ENCODE assay signal across 19 cellular contexts in the genomic region with DNA sequence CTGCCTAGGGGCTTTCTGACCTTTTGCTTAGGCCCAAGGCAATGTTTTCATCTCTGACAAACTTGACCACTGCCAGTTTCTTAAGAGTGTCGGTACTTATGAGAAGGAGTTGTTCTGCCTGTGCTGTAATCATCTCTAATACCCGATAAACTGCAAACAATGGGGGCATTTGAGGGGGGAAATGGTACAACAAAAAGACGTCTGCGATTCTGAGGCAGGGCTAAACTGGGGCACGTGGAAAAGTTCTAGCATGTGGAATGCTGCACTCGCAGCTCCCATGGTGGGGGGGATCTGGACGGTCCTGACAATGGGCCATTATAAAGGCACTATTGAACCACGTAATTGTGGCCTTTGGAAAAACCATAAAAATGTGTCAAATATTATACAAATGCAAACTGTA.
A peak's percentile ranks its signal among the peaks of the same experiment; 100 is the strongest.
DNase-seq lines count a peak whose midpoint lies in the region; ATAC-seq and TF ChIP-seq lines count a peak whose summit lies in the region.
"Had no signal": no experiment of that assay in that cellular context is flagged by ENCODE, and none has a peak within 500 bp of the region (broad histone marks: within the 10 kb centered on the region; RNA-seq: fewer than 3 reads in every experiment).

No MANE protein-coding gene starts in this region.

- H3K4me1 ChIP-seq in tibial nerve: peaks cover 0 to 38% (median 4%) of the 10 kb centered on the region in 4 donors
- peaks cover 4% of the 10 kb centered on the region for H3K4me1 ChIP-seq in prostate gland (replicated peaks)
- H3K4me1 ChIP-seq: BE2C had no signal

- TF ChIP-seq CTCF in tibial nerve (IDR thresholded peaks at IDR 0.05) (no peak), prostate gland (IDR thresholded peaks at IDR 0.05) (no peak)

- H3K27me3 ChIP-seq in tibial nerve (no peaks in the 10 kb centered on the region), prostate gland (replicated peaks; ENCODE audit: insufficient read depth) (no peaks in the 10 kb centered on the region)
- H3K27me3 ChIP-seq: BE2C, MG63 had no signal

- H3K36me3 ChIP-seq in tibial nerve (no peaks in the 10 kb centered on the region), prostate gland (no peaks in the 10 kb centered on the region)
- H3K36me3 ChIP-seq: BE2C, MG63 had no signal

- peak in 1 of 2 donors; percentile 11 for TF ChIP-seq EP300 in tibial nerve (IDR thresholded peaks at IDR 0.05)

- 45 to 54% methylated on average over 8 of the region's 8 CpGs for WGBS in tibial nerve, 2 donors
- 85% methylated on average over 8 of the region's 8 CpGs for WGBS in prostate gland

- in situ Hi-C loops in SK-MEL-5 (cut with HindIII; ENCODE audit: low pct_unique_long_range_greater_than_20kb, low sequenced_read_pairs): no loop called here

- DNase-seq in SK-MEL-5 (ENCODE audit: low read depth, low spot score): peak; percentile 98
- peak; percentile 99 for DNase-seq in foreskin melanocyte
- DNase-seq in nucleus accumbens (lab: John Stamatoyannopoulos, UW): peak in 32 of 56 donors; percentile 10 to 63 (median 35)
- DNase-seq in tibial nerve (ENCODE audit: low spot score in 2 of 2): no peak
- DNase-seq in NCI-H1092 (lab: John Stamatoyannopoulos, UW): no peak
- no peak for DNase-seq in prostate gland (ENCODE audit: low spot score)
- DNase-seq: BE2C; EL; GF-D8; MG63; NCI-H1436; NCI-H1930; NCI-H2227 treated with DMSO at 0.1 percent for 48 hours; NCI-H510A; NK-92 treated with Interleukin-12 subunit alpha and Interleukin-12 subunit beta, amount 100 ng/mL, for 24 hours had no signal

- H3K27ac ChIP-seq in tibial nerve (peak overlapping the region in 3 of 4 donors; percentile 3 to 76 (median 71)), prostate gland (no peak overlapping the region)
- H3K27ac ChIP-seq: A549 had no signal

- no peaks in the 10 kb centered on the region for H3K9me3 ChIP-seq in tibial nerve
- no peaks in the 10 kb centered on the region for H3K9me3 ChIP-seq in prostate gland
- H3K9me3 ChIP-seq: A549, BE2C, MG63 had no signal

- TF ChIP-seq POLR2A in tibial nerve (IDR thresholded peaks at IDR 0.05): no peak
- no peak for TF ChIP-seq POLR2A in prostate gland (IDR thresholded peaks at IDR 0.05)

- no peak overlapping the region for H3K4me3 ChIP-seq in tibial nerve
- no peak overlapping the region for H3K4me3 ChIP-seq in prostate gland
- H3K4me3 ChIP-seq: A549, MG63 had no signal

- intact Hi-C loops in prostate gland (cut with DNase I): no loop called here

- no peak for ATAC-seq in SK-N-SH treated with all-trans-retinoic acid at 6 μM for 48 hours
- ATAC-seq: A549, HCT116, Panc1 had no signal

TF ChIP-seq in SK-N-SH treated with all-trans-retinoic acid at 6 μM for 48 hours, 23 proteins besides CTCF, POLR2A, EP300 and RAD21:
- TF ChIP-seq, protein P1, sequence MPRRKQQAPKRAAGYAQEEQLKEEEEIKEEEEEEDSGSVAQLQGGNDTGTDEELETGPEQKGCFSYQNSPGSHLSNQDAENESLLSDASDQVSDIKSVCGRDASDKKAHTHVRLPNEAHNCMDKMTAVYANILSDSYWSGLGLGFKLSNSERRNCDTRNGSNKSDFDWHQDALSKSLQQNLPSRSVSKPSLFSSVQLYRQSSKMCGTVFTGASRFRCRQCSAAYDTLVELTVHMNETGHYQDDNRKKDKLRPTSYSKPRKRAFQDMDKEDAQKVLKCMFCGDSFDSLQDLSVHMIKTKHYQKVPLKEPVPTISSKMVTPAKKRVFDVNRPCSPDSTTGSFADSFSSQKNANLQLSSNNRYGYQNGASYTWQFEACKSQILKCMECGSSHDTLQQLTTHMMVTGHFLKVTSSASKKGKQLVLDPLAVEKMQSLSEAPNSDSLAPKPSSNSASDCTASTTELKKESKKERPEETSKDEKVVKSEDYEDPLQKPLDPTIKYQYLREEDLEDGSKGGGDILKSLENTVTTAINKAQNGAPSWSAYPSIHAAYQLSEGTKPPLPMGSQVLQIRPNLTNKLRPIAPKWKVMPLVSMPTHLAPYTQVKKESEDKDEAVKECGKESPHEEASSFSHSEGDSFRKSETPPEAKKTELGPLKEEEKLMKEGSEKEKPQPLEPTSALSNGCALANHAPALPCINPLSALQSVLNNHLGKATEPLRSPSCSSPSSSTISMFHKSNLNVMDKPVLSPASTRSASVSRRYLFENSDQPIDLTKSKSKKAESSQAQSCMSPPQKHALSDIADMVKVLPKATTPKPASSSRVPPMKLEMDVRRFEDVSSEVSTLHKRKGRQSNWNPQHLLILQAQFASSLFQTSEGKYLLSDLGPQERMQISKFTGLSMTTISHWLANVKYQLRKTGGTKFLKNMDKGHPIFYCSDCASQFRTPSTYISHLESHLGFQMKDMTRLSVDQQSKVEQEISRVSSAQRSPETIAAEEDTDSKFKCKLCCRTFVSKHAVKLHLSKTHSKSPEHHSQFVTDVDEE (CRISPR knock-in tag; IDR thresholded peaks at IDR 0.05): no peak
- no peak for TF ChIP-seq ZFP30 (CRISPR knock-in tag; IDR thresholded peaks at IDR 0.05)
- TF ChIP-seq, protein P2, sequence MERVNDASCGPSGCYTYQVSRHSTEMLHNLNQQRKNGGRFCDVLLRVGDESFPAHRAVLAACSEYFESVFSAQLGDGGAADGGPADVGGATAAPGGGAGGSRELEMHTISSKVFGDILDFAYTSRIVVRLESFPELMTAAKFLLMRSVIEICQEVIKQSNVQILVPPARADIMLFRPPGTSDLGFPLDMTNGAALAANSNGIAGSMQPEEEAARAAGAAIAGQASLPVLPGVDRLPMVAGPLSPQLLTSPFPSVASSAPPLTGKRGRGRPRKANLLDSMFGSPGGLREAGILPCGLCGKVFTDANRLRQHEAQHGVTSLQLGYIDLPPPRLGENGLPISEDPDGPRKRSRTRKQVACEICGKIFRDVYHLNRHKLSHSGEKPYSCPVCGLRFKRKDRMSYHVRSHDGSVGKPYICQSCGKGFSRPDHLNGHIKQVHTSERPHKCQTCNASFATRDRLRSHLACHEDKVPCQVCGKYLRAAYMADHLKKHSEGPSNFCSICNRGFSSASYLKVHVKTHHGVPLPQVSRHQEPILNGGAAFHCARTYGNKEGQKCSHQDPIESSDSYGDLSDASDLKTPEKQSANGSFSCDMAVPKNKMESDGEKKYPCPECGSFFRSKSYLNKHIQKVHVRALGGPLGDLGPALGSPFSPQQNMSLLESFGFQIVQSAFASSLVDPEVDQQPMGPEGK (CRISPR knock-in tag; IDR thresholded peaks at IDR 0.05; ENCODE audit: borderline replicate concordance): no peak
- TF ChIP-seq, protein P3, sequence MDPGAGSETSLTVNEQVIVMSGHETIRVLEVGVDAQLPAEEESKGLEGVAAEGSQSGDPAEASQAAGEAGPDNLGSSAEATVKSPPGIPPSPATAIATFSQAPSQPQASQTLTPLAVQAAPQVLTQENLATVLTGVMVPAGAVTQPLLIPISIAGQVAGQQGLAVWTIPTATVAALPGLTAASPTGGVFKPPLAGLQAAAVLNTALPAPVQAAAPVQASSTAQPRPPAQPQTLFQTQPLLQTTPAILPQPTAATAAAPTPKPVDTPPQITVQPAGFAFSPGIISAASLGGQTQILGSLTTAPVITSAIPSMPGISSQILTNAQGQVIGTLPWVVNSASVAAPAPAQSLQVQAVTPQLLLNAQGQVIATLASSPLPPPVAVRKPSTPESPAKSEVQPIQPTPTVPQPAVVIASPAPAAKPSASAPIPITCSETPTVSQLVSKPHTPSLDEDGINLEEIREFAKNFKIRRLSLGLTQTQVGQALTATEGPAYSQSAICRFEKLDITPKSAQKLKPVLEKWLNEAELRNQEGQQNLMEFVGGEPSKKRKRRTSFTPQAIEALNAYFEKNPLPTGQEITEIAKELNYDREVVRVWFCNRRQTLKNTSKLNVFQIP (CRISPR knock-in tag; IDR thresholded peaks at IDR 0.05; ENCODE audit: borderline replicate concordance, low read depth): no peak
- no peak for TF ChIP-seq ARNTL (CRISPR knock-in tag; IDR thresholded peaks at IDR 0.05; ENCODE audit: borderline replicate concordance, low read depth)
- no peak for TF ChIP-seq SNAI2 (CRISPR knock-in tag; IDR thresholded peaks at IDR 0.05)
- no peak for TF ChIP-seq BACH2 (CRISPR knock-in tag; IDR thresholded peaks at IDR 0.05; ENCODE audit: borderline replicate concordance)

Comparison
In these comparisons a context has a peak if more than half of its experiments do, and no peak if none do; other contexts are left out.
1. DNase-seq: peak in SK-MEL-5 (single experiment), foreskin melanocyte (single experiment) and nucleus accumbens (32 of 56); none in tibial nerve (0 of 2), NCI-H1092 (single experiment) and prostate gland (single experiment).
2. H3K27ac ChIP-seq: peak in tibial nerve (3 of 4); none in prostate gland (0 of 2).